Comparison of ENCODE assay signal across 8 cellular contexts in genomic region chr12:86914716-86915115, GRCh38.
A peak's percentile ranks its signal among the peaks of the same experiment; 100 is the strongest.
DNase-seq lines count a peak whose midpoint lies in the region; ATAC-seq, FAIRE-seq and TF ChIP-seq lines count a peak whose summit lies in the region.

No MANE protein-coding gene starts in this region.

- ATAC-seq in heart right ventricle (no peak), left ventricle myocardium superior (no peak)

- H3K4me1 ChIP-seq in heart right ventricle, result no peaks in the 10 kb centered on the region

- no peak for DNase-seq in heart right ventricle
- no peak for DNase-seq in left ventricle myocardium superior
- no peak for DNase-seq in RCC 7860 (ENCODE audit: low spot score)
- DNase-seq in fibroblast of the conjunctiva (ENCODE audit: low read depth), result peak; percentile 47
- DNase-seq in urothelium cell line (ENCODE audit: low spot score), result peak; percentile 2
- no peak for DNase-seq in NCI-H774 (lab: John Stamatoyannopoulos, UW)
- DNase-seq in NCI-H2029 treated with DMSO at 0.1 percent for 48 hours (lab: John Stamatoyannopoulos, UW), result no peak
- DNase-seq in AG08395 (ENCODE audit: low spot score), result no peak

- H3K27me3 ChIP-seq in heart right ventricle, result no peaks in the 10 kb centered on the region

- no peaks in the 10 kb centered on the region for H3K36me3 ChIP-seq in heart right ventricle

- H3K9me3 ChIP-seq in heart right ventricle, result no peaks in the 10 kb centered on the region

- FAIRE-seq in RCC 7860 (lab: Jason Lieb, UNC), result peak; percentile 12
- no peak for FAIRE-seq in urothelium cell line (lab: Jason Lieb, UNC)

- H3K27ac ChIP-seq in heart right ventricle, result no peak overlapping the region

- H3K4me3 ChIP-seq in heart right ventricle, result no peak overlapping the region

- intact Hi-C loops in heart right ventricle (cut with DNase I) (loop anchor here in 1 of 10 donors (10.0 kb wide), 1 partner anchor 990 kb away; no protein-coding TSS in a partner anchor), left ventricle myocardium superior (cut with micrococcal nuclease) (no loop called here)

- peak in 7 of 9 donors; percentile 21 to 49 (median 37) for TF ChIP-seq CTCF in heart right ventricle (IDR thresholded peaks at IDR 0.05)

Comparison
In these comparisons a context has a peak if more than half of its experiments do, and no peak if none do; other contexts are left out.
1. DNase-seq: peak in fibroblast of the conjunctiva (single experiment) and urothelium cell line (single experiment); none in heart right ventricle (0 of 2), left ventricle myocardium superior (single experiment), RCC 7860 (single experiment), NCI-H774 (single experiment), NCI-H2029 treated with DMSO at 0.1 percent for 48 hours (single experiment) and AG08395 (single experiment).